Comparison of ENCODE assay signal across 7 cellular contexts in genomic region chr19:39110263-39110967, GRCh38. TPM values are rescaled to one million over a fixed set of nuclear protein-coding genes. Genes with fewer than 3 reads are reported as not detected.
DNase-seq lines count a peak whose midpoint lies in the region; ATAC-seq and TF ChIP-seq lines count a peak whose summit lies in the region.

No MANE protein-coding gene starts in this region.

- ATAC-seq in GM18520 (IDR thresholded peaks at IDR 0.05; ENCODE audit: unreplicated experiment) = no peak

- H3K9me3 ChIP-seq in liver (ENCODE audit: control insufficient read depth in 4 of 4, low read length in 3 of 4) = no peaks in the 10 kb centered on the region

- H3K36me3 ChIP-seq in liver (ENCODE audit: control insufficient read depth in 4 of 4, insufficient read depth in 3 of 4, low read depth in 1 of 4, low read length in 3 of 4) = no peaks in the 10 kb centered on the region

- H3K4me3 ChIP-seq in GM12875 (ENCODE audit: low read depth, low read length) (no peak overlapping the region), liver (ENCODE audit: low read depth in 1 of 3, low read length in 3 of 3) (no peak overlapping the region)

- TF ChIP-seq RAD21 in liver (IDR thresholded peaks at IDR 0.05) = peak; percentile 67 to 78

- H3K4me1 ChIP-seq in liver (ENCODE audit: control insufficient read depth in 4 of 4, insufficient read depth in 4 of 4, low read length in 3 of 4) = peaks cover 0 to 8% (median 4%) of the 10 kb centered on the region in 4 donors

- WGBS in liver = 31% methylated on average over 16 of the region's 16 CpGs

- H3K27me3 ChIP-seq in liver (ENCODE audit: control insufficient read depth in 4 of 4, insufficient read depth in 4 of 4, low read length in 3 of 4) = no peaks in the 10 kb centered on the region

- no peak overlapping the region for H3K9ac ChIP-seq in liver (ENCODE audit: low read depth in 1 of 2, low read length in 2 of 2)

- peak; percentile 83 for TF ChIP-seq CTCF in GM12875 (IDR thresholded peaks at IDR 0.05; ENCODE audit: borderline replicate concordance, insufficient read depth, low read depth, low read length)
- TF ChIP-seq CTCF in liver (IDR thresholded peaks at IDR 0.05; ENCODE audit: low read depth, low read length, missing input control) = peak; percentile 68

- H3K27ac ChIP-seq in caudate nucleus (ENCODE audit: low read depth, low read length) = peak overlapping the region; percentile 7
- no peak overlapping the region for H3K27ac ChIP-seq in liver (ENCODE audit: low read depth in 1 of 2, low read length in 2 of 2)

- DNase-seq in NCI-H2196 (lab: John Stamatoyannopoulos, UW; ENCODE audit: unreplicated experiment) = peak; percentile 74
- DNase-seq in activated CD4-positive, alpha-beta T cell treated with anti-CD3 and anti-CD28 coated beads for 1 hour = peak; percentile 64
- peak in 36 of 61 donors; percentile 5 to 72 (median 30) for DNase-seq in caudate nucleus (lab: John Stamatoyannopoulos, UW)
- DNase-seq in stimulated activated CD8-positive, alpha-beta memory T cell treated with anti-CD3 and anti-CD28 coated beads, Interleukin-15, amount 100 ng/mL, for 24 hours (ENCODE audit: low read depth) = peak; percentile 48

TF ChIP-seq in liver, 16 proteins besides CTCF, POLR2A, EP300 and RAD21:
- TF ChIP-seq GABPA (IDR thresholded peaks at IDR 0.05 in 1 of 2, conservative IDR thresholded peaks at IDR 0.05 in 1 of 2) = no peak
- no peak for TF ChIP-seq MAX (IDR thresholded peaks at IDR 0.05)
- TF ChIP-seq ATF3 (IDR thresholded peaks at IDR 0.05) = no peak
- TF ChIP-seq YY1 (IDR thresholded peaks at IDR 0.05) = no peak
- TF ChIP-seq FOXA1 (IDR thresholded peaks at IDR 0.05) = no peak
- no peak for TF ChIP-seq EGR1 (IDR thresholded peaks at IDR 0.05; ENCODE audit: low read depth in 2 of 2)
- no peak for TF ChIP-seq HNF4A (conservative IDR thresholded peaks at IDR 0.05)
- TF ChIP-seq NR2F2 (IDR thresholded peaks at IDR 0.05) = no peak
- TF ChIP-seq REST (IDR thresholded peaks at IDR 0.05) = no peak
- TF ChIP-seq FOXA2 (IDR thresholded peaks at IDR 0.05) = no peak
- TF ChIP-seq RXRA (IDR thresholded peaks at IDR 0.05) = no peak
- no peak for TF ChIP-seq ZBTB33 (IDR thresholded peaks at IDR 0.05)
- TF ChIP-seq HNF4G (IDR thresholded peaks at IDR 0.05) = no peak
- no peak for TF ChIP-seq JUND (IDR thresholded peaks at IDR 0.05)
- TF ChIP-seq SP1 (IDR thresholded peaks at IDR 0.05) = no peak
- no peak for TF ChIP-seq TAF1 (conservative IDR thresholded peaks at IDR 0.05)

RNA-seq across cellular contexts. Expression of gene PAK4, which starts 15.2 kb away (rescaled TPM):
- 1 to 10 TPM; 5.4 to 9.5 TPM for total RNA-seq in liver
- polyA plus RNA-seq in liver = 10 to 100 TPM in 1 of 2 donors, 1 to 10 TPM in 1; 6.0 to 16.6 TPM

RNA-seq across cellular contexts. Expression of gene ACP7, which starts 26.2 kb away (rescaled TPM):
- under 1 TPM in 1 of 2 donors, not detected in 1; 0.05 TPM for total RNA-seq in liver
- polyA plus RNA-seq in liver = not detected
